Comparison of ENCODE assay signal across 1 cellular context in the genomic region with DNA sequence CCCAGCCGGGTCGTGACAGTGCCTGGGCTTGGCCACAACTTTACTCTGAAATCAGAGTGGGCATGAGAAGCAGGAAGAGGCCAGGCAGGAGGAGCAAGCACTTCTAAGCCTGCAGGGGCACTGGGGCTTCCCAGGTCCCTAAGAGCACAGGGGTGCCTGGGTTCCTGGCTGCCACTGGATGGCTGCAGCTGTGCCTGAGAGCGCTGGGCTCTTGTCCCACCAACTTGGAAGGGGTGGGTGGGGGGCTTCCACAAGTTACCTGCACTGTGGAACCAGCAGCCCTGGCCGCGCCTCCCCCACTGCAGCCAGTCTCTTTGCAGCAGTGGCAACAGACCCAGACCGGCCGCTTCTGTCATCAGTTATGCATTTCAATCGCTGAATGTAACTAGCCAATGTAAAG.
TF ChIP-seq lines count a peak whose summit lies in the region.

No MANE protein-coding gene starts in this region.

TF ChIP-seq in WTC11, 78 proteins besides CTCF, POLR2A, EP300 and RAD21 (continued from another document):
- TF ChIP-seq, protein P1, sequence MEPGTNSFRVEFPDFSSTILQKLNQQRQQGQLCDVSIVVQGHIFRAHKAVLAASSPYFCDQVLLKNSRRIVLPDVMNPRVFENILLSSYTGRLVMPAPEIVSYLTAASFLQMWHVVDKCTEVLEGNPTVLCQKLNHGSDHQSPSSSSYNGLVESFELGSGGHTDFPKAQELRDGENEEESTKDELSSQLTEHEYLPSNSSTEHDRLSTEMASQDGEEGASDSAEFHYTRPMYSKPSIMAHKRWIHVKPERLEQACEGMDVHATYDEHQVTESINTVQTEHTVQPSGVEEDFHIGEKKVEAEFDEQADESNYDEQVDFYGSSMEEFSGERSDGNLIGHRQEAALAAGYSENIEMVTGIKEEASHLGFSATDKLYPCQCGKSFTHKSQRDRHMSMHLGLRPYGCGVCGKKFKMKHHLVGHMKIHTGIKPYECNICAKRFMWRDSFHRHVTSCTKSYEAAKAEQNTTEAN (CRISPR knock-in tag; IDR thresholded peaks at IDR 0.05) = no peak
- TF ChIP-seq HMGA2 (CRISPR knock-in tag; IDR thresholded peaks at IDR 0.05) = no peak
- TF ChIP-seq ATF1 (CRISPR knock-in tag; IDR thresholded peaks at IDR 0.05) = no peak
- TF ChIP-seq, protein P2, sequence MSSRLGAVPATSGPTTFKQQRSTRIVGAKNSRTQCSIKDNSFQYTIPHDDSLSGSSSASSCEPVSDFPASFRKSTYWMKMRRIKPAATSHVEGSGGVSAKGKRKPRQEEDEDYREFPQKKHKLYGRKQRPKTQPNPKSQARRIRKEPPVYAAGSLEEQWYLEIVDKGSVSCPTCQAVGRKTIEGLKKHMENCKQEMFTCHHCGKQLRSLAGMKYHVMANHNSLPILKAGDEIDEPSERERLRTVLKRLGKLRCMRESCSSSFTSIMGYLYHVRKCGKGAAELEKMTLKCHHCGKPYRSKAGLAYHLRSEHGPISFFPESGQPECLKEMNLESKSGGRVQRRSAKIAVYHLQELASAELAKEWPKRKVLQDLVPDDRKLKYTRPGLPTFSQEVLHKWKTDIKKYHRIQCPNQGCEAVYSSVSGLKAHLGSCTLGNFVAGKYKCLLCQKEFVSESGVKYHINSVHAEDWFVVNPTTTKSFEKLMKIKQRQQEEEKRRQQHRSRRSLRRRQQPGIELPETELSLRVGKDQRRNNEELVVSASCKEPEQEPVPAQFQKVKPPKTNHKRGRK (CRISPR knock-in tag; IDR thresholded peaks at IDR 0.05; ENCODE audit: borderline replicate concordance) = no peak
- no peak for TF ChIP-seq TP53 (CRISPR knock-in tag; IDR thresholded peaks at IDR 0.05)
- TF ChIP-seq SMAD3 (CRISPR knock-in tag; IDR thresholded peaks at IDR 0.05; ENCODE audit: borderline replicate concordance) = no peak
TF ChIP-seq in WTC11: peak in this region for 0.
